ENCODE assay signal across 12 cellular contexts in the genomic region with DNA sequence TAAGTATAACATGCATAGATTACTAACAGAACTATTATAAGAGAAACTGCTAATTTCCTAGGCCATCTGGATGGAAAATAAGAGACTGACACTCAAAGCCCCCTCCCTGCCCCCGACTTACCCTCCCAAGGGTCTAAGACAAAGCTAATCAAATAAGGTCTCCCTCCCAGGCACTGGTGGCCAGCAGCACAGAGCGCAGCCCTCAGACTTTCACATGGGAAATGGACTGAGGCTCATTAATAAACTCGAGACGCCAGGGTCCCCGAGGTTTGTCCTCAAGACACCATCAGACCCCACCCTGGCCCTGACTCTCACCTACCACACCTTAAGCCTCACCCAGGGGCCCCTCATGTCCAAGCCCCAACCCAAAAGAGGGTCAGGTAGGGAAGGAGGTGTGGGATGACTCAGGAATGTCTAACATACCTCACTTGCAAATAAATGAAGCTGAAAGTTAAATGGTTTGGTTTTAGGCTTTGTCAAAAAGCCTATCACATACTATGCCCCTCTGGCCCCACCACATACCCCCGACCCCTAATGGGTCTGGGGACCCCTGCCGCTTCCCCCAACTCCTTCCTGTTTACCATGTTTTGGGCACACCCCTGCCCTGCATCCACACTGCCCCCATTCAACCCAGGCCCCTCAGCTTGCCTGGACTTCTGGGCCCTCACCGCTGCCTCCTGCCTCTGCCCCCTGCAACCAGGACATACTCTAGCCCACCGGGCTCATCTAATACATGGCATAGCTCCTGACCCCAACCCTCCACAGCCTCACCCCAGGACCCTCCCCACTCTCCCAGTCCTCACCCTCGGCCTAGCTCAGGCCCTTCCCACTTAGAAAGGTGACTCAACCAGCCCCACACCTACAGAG. TPM values are rescaled to one million over a fixed set of nuclear protein-coding genes. Genes with fewer than 3 reads are reported as not detected.
DNase-seq lines count a peak whose midpoint lies in the region; ATAC-seq and TF ChIP-seq lines count a peak whose summit lies in the region.
"Had no signal": no experiment of that assay in that cellular context is flagged by ENCODE, and none has a peak within 500 bp of the region (broad histone marks: within the 10 kb centered on the region; RNA-seq: fewer than 3 reads in every experiment).

No MANE protein-coding gene starts in this region.

- H3K9me3 ChIP-seq in iPS-15b (ENCODE audit: control insufficient read depth, insufficient read depth, low read length) = no peaks in the 10 kb centered on the region
- H3K9me3 ChIP-seq in spleen = no peaks in the 10 kb centered on the region
- H3K9me3 ChIP-seq: psoas muscle had no signal

- no peak for ATAC-seq in HG03095 (IDR thresholded peaks at IDR 0.05; ENCODE audit: unreplicated experiment)

- H3K4me3 Mint-ChIP-seq in T-helper 2 cell treated with Interferon-gamma antibody and Interleukin-4, amounts not matched to agents 5 μg/mL and 100 μg/mL, for 36 hours = no peak overlapping the region
- no peak overlapping the region for H3K4me3 Mint-ChIP-seq in T-helper 1 cell treated with Interleukin-12 subunit alpha and Interleukin-12 subunit beta and Interleukin-4 antibody, amounts not matched to agents 30 μg/mL and 1 μg/mL, for 36 hours

- H3K27me3 Mint-ChIP-seq in T-helper 2 cell treated with Interferon-gamma antibody and Interleukin-4, amounts not matched to agents 5 μg/mL and 100 μg/mL, for 36 hours (ENCODE audit: low read depth) = no peaks in the 10 kb centered on the region
- H3K27me3 Mint-ChIP-seq in T-helper 1 cell treated with Interleukin-12 subunit alpha and Interleukin-12 subunit beta and Interleukin-4 antibody, amounts not matched to agents 30 μg/mL and 1 μg/mL, for 36 hours (ENCODE audit: low read depth) = no peaks in the 10 kb centered on the region

- peak overlapping the region; percentile 69 to 96 (median 94) for H3K27ac ChIP-seq in spleen
- H3K27ac ChIP-seq: 22Rv1 had no signal

- no peak for DNase-seq in T-helper 2 cell treated with Interferon-gamma antibody and Interleukin-4, amounts not matched to agents 5 μg/mL and 100 μg/mL, for 36 hours (ENCODE audit: low spot score)
- DNase-seq in T-helper 2 cell (no peak), spleen (peak; percentile 73), NCI-H82 treated with DMSO at 0.1 percent for 48 hours (lab: John Stamatoyannopoulos, UW; ENCODE audit: unreplicated experiment) (no peak), NCI-H446 treated with DMSO at 0.1 percent for 48 hours (lab: John Stamatoyannopoulos, UW) (no peak)
- DNase-seq: activated gamma-delta T cell treated with Interleukin-2 at 50 U/mL for 16 hours, NCI-H524 treated with DMSO at 0.1 percent for 48 hours had no signal

- peaks cover 52% of the 10 kb centered on the region for H3K4me1 Mint-ChIP-seq in T-helper 2 cell treated with Interferon-gamma antibody and Interleukin-4, amounts not matched to agents 5 μg/mL and 100 μg/mL, for 36 hours (ENCODE audit: low read depth)
- H3K4me1 Mint-ChIP-seq in T-helper 1 cell treated with Interleukin-12 subunit alpha and Interleukin-12 subunit beta and Interleukin-4 antibody, amounts not matched to agents 30 μg/mL and 1 μg/mL, for 36 hours (ENCODE audit: low read depth) = peaks cover 52% of the 10 kb centered on the region

- peaks cover 5% of the 10 kb centered on the region for H3K4me1 ChIP-seq in iPS-15b (ENCODE audit: control insufficient read depth, insufficient read depth, low read length)
- H3K4me1 ChIP-seq in spleen = peaks cover 84 to 100% (median 98%) of the 10 kb centered on the region in 6 donors

- H3K9ac ChIP-seq in iPS-15b (ENCODE audit: low read depth, low read length) = peak overlapping the region; percentile 47

- H3K36me3 Mint-ChIP-seq in T-helper 2 cell treated with Interferon-gamma antibody and Interleukin-4, amounts not matched to agents 5 μg/mL and 100 μg/mL, for 36 hours (ENCODE audit: low read depth) = peaks cover 3% of the 10 kb centered on the region
- peaks cover 6% of the 10 kb centered on the region for H3K36me3 Mint-ChIP-seq in T-helper 1 cell treated with Interleukin-12 subunit alpha and Interleukin-12 subunit beta and Interleukin-4 antibody, amounts not matched to agents 30 μg/mL and 1 μg/mL, for 36 hours (ENCODE audit: low read depth)

- intact Hi-C loops in spleen (cut with DNase I; ENCODE audit: low total_unique reads) = no loop called here

- peak overlapping the region; percentile 79 for H3K27ac Mint-ChIP-seq in T-helper 2 cell treated with Interferon-gamma antibody and Interleukin-4, amounts not matched to agents 5 μg/mL and 100 μg/mL, for 36 hours
- peak overlapping the region; percentile 71 for H3K27ac Mint-ChIP-seq in T-helper 1 cell treated with Interleukin-12 subunit alpha and Interleukin-12 subunit beta and Interleukin-4 antibody, amounts not matched to agents 30 μg/mL and 1 μg/mL, for 36 hours

- WGBS in spleen, 5 donors = 53 to 65% (median 62%) methylated on average over 10 of the region's 10 CpGs

- H3K4me3 ChIP-seq in iPS-15b (ENCODE audit: low read depth, low read length) (no peak overlapping the region), spleen (peak overlapping the region in 1 of 8 donors; percentile 64)
- H3K4me3 ChIP-seq: psoas muscle had no signal

- H3K27me3 ChIP-seq in iPS-15b (ENCODE audit: control insufficient read depth, insufficient read depth, low read length) (no peaks in the 10 kb centered on the region), spleen (replicated peaks in 1 of 7) (no peaks in the 10 kb centered on the region)

- TF ChIP-seq CTCF in spleen (IDR thresholded peaks at IDR 0.05 in 8 of 11, conservative IDR thresholded peaks at IDR 0.05 in 3 of 11) = no peak

- H3K9me3 Mint-ChIP-seq in T-helper 2 cell treated with Interferon-gamma antibody and Interleukin-4, amounts not matched to agents 5 μg/mL and 100 μg/mL, for 36 hours = no peaks in the 10 kb centered on the region
- no peaks in the 10 kb centered on the region for H3K9me3 Mint-ChIP-seq in T-helper 1 cell treated with Interleukin-12 subunit alpha and Interleukin-12 subunit beta and Interleukin-4 antibody, amounts not matched to agents 30 μg/mL and 1 μg/mL, for 36 hours

- H3K36me3 ChIP-seq in iPS-15b (ENCODE audit: control insufficient read depth, insufficient read depth, low read length) = peaks cover 5% of the 10 kb centered on the region
- H3K36me3 ChIP-seq in spleen = peaks cover 0 to 11% (median 0%) of the 10 kb centered on the region in 6 donors

- TF ChIP-seq POLR2A in spleen (IDR thresholded peaks at IDR 0.05) = no peak

RNA-seq across cellular contexts. Expression of gene ARAP1, which starts 11.4 kb away (rescaled TPM):
- 100 to 1,000 TPM; 248 to 365 (median 278) TPM for total RNA-seq in spleen
- 100 to 1,000 TPM in 2 of 3 donors, 10 to 100 TPM in 1; 76.7 to 176 (median 127) TPM for polyA plus RNA-seq in spleen

RNA-seq across cellular contexts. Expression of gene STARD10, which starts 53.1 kb away (rescaled TPM):
- 10 to 100 TPM; 19.7 to 35.1 (median 27.9) TPM for total RNA-seq in spleen
- 10 to 100 TPM; 23.7 to 46.7 (median 31.9) TPM for polyA plus RNA-seq in spleen
